1 cellular context compared by ENCODE assay signal in the genomic region with DNA sequence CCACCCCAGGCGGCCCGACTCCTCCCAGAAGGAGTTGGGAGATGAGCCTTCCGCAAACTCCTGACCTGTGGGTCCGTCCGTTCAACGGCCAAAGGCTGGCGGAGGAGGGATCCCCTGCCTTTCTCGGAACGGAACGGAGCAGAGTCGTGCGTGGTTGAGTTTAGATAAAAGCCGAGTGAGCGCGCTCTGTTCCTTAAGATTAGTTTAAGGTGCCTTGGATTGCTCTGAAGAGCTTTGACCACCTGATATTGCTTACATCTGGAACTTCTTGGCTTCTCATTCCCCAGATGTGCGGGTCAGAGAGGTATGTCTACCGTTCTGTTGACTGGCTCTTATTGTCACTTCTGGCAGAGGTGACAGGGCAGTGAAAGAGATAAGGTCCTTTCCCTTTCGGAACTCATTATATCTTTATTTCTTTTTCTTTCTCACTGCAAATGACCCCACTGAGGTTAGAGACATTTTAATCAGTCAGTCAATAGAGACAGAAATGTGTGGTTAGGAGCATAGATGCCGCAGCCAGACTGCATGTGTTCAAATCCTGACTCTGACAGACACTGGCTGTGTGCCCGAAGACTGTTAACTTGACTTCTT.
TF ChIP-seq lines count a peak whose summit lies in the region.

A gene with protein sequence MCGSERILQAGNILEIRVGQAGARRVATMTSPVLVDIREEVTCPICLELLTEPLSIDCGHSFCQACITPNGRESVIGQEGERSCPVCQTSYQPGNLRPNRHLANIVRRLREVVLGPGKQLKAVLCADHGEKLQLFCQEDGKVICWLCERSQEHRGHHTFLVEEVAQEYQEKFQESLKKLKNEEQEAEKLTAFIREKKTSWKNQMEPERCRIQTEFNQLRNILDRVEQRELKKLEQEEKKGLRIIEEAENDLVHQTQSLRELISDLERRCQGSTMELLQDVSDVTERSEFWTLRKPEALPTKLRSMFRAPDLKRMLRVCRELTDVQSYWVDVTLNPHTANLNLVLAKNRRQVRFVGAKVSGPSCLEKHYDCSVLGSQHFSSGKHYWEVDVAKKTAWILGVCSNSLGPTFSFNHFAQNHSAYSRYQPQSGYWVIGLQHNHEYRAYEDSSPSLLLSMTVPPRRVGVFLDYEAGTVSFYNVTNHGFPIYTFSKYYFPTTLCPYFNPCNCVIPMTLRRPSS (plus strand): TSS at position 27 of the 591 bp plus-strand sequence. CDS start 261 bp downstream, at position 288.

TF ChIP-seq in K562, 482 proteins besides CTCF, POLR2A, EP300 and RAD21 (continued from another document):
- TF ChIP-seq PHB2 (IDR thresholded peaks at IDR 0.05; ENCODE audit: low read depth) (peak; percentile 66; the same call in 1 of the 2 replicates), ILF3 (IDR thresholded peaks at IDR 0.05; ENCODE audit: borderline replicate concordance) (no peak), SRF (CRISPR knock-in tag; IDR thresholded peaks at IDR 0.05) (no peak), ZNF76 (CRISPR knock-in tag; IDR thresholded peaks at IDR 0.05; ENCODE audit: borderline replicate concordance) (no peak), SIX5 (IDR thresholded peaks at IDR 0.05; ENCODE audit: borderline replicate concordance in 1 of 2, insufficient read depth in 1 of 2, low read depth in 1 of 2, low read length in 2 of 2) (no peak), NBN (IDR thresholded peaks at IDR 0.05; ENCODE audit: low read depth) (peak; percentile 88; the same call in 1 of the 2 replicates), PHF20 (IDR thresholded peaks at IDR 0.05; ENCODE audit: partially characterized antibody) (no peak), GATAD2B (IDR thresholded peaks at IDR 0.05; ENCODE audit: borderline replicate concordance) (peak; percentile 26; the same call in 1 of the 2 replicates), ZC3H4 (CRISPR knock-in tag; IDR thresholded peaks at IDR 0.05; ENCODE audit: borderline replicate concordance) (no peak), MXI1 (IDR thresholded peaks at IDR 0.05; ENCODE audit: low read depth, low read length) (peak; percentile 40; the same call in 1 of the 2 replicates), LEF1 (IDR thresholded peaks at IDR 0.05) (peak; percentile 67), NRF1 (conservative IDR thresholded peaks at IDR 0.05 in 1 of 2, IDR thresholded peaks at IDR 0.05 in 1 of 2) (peak in 1 of 2 experiments; percentile 48; a peak in 2 of 4 replicates), RBFOX2 (IDR thresholded peaks at IDR 0.05; ENCODE audit: low read depth, low read length) (peak; percentile 46; the same call in 1 of the 2 replicates), POLR3G (IDR thresholded peaks at IDR 0.05; ENCODE audit: extremely low read depth, insufficient read length, insufficient replicate concordance) (no peak)
- TF ChIP-seq, protein P1, sequence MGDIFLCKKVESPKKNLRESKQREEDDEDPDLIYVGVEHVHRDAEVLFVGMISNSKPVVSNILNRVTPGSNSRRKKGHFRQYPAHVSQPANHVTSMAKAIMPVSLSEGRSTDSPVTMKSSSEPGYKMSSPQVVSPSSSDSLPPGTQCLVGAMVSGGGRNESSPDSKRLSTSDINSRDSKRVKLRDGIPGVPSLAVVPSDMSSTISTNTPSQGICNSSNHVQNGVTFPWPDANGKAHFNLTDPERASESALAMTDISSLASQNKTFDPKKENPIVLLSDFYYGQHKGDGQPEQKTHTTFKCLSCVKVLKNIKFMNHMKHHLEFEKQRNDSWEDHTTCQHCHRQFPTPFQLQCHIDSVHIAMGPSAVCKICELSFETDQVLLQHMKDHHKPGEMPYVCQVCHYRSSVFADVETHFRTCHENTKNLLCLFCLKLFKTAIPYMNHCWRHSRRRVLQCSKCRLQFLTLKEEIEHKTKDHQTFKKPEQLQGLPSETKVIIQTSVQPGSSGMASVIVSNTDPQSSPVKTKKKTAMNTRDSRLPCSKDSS (IDR thresholded peaks at IDR 0.05; ENCODE audit: low read depth, partially characterized antibody): no peak
- TF ChIP-seq, protein P2, sequence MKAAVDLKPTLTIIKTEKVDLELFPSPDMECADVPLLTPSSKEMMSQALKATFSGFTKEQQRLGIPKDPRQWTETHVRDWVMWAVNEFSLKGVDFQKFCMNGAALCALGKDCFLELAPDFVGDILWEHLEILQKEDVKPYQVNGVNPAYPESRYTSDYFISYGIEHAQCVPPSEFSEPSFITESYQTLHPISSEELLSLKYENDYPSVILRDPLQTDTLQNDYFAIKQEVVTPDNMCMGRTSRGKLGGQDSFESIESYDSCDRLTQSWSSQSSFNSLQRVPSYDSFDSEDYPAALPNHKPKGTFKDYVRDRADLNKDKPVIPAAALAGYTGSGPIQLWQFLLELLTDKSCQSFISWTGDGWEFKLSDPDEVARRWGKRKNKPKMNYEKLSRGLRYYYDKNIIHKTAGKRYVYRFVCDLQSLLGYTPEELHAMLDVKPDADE (conservative IDR thresholded peaks at IDR 0.05; ENCODE audit: control insufficient read depth, low read depth, low read length): peak; percentile 70; the same call in 1 of the 2 replicates
- TF ChIP-seq, protein P3, sequence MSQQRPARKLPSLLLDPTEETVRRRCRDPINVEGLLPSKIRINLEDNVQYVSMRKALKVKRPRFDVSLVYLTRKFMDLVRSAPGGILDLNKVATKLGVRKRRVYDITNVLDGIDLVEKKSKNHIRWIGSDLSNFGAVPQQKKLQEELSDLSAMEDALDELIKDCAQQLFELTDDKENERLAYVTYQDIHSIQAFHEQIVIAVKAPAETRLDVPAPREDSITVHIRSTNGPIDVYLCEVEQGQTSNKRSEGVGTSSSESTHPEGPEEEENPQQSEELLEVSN (IDR thresholded peaks at IDR 0.05; ENCODE audit: borderline replicate concordance in 1 of 2, extremely low read depth in 1 of 2, insufficient read depth in 1 of 2, insufficient read length in 1 of 2, low read depth in 1 of 2, low read length in 1 of 2, poor library complexity in 1 of 2, severe bottlenecking in 1 of 2): no peak
- TF ChIP-seq, protein P4, sequence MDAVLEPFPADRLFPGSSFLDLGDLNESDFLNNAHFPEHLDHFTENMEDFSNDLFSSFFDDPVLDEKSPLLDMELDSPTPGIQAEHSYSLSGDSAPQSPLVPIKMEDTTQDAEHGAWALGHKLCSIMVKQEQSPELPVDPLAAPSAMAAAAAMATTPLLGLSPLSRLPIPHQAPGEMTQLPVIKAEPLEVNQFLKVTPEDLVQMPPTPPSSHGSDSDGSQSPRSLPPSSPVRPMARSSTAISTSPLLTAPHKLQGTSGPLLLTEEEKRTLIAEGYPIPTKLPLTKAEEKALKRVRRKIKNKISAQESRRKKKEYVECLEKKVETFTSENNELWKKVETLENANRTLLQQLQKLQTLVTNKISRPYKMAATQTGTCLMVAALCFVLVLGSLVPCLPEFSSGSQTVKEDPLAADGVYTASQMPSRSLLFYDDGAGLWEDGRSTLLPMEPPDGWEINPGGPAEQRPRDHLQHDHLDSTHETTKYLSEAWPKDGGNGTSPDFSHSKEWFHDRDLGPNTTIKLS (IDR thresholded peaks at IDR 0.05; ENCODE audit: borderline replicate concordance, low read depth): peak; percentile 22; the same call in 1 of the 2 replicates
- TF ChIP-seq, protein P5, sequence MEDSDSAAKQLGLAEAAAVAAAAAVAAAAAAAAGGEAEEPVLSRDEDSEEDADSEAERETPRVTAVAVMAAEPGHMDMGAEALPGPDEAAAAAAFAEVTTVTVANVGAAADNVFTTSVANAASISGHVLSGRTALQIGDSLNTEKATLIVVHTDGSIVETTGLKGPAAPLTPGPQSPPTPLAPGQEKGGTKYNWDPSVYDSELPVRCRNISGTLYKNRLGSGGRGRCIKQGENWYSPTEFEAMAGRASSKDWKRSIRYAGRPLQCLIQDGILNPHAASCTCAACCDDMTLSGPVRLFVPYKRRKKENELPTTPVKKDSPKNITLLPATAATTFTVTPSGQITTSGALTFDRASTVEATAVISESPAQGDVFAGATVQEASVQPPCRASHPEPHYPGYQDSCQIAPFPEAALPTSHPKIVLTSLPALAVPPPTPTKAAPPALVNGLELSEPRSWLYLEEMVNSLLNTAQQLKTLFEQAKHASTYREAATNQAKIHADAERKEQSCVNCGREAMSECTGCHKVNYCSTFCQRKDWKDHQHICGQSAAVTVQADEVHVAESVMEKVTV (CRISPR knock-in tag; IDR thresholded peaks at IDR 0.05): no peak
